8 cellular contexts compared by ENCODE assay signal in the genomic region with DNA sequence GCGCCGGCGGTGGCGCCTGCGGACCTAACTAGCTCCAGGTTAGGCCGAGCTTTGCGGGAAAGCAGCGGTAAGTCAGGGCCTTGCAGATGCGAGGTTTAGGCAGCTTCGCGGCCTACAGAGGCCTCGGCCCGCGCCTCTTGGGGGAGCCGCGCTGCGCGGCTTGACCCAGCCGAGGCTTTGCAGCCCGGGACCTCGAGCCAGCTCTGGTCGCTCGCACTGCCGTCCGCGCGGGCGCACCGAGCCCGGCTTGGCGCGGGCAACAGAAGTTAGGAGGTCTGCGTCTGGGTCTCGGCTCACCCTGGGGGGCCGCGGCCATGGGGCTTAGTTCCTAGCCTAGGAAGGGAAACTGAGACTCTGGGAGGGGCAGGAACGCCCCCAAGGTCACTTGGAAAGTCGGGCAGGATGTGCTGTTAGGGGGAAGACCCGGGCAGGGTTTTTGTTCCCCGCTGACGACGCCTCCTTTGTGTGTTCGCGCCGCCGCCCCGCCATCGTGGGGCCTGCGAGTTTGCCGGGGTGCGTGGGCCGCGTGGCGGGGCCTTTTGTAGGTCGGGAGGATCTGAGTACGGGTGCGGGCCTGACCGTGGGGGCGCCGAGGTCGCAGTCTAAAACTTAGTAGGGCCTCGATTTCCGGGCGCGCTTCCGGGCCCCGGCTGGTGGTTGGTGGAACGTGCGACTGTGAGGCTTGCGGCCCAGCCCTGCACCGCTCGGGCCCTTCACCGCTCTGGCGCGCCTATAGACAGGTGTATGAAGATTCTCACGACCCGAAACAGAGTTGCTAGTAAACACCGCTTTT. TPM values are rescaled to one million over a fixed set of nuclear protein-coding genes. Genes with fewer than 3 reads are reported as not detected.
DNase-seq lines count a peak whose midpoint lies in the region; TF ChIP-seq lines count a peak whose summit lies in the region.

No MANE protein-coding gene starts in this region.

- no peaks in the 10 kb centered on the region for H3K27me3 Mint-ChIP-seq in activated CD4-positive, alpha-beta memory T cell treated with anti-CD3 and anti-CD28 coated beads for 36 hours

- H3K36me3 ChIP-seq in H7 (replicated peaks; ENCODE audit: control insufficient read depth, insufficient read depth, low read length) (peaks cover 13% of the 10 kb centered on the region), muscle layer of colon (ENCODE audit: insufficient read depth, low read length) (peaks cover 12% of the 10 kb centered on the region)
- H3K36me3 ChIP-seq in effector memory CD4-positive, alpha-beta T cell (ENCODE audit: control insufficient read depth, insufficient read depth, low read length), result peaks cover 12% of the 10 kb centered on the region

- H3K27ac Mint-ChIP-seq in activated CD4-positive, alpha-beta memory T cell treated with anti-CD3 and anti-CD28 coated beads for 36 hours, result peak overlapping the region; percentile 98

- peaks cover 34% of the 10 kb centered on the region for H3K4me1 ChIP-seq in effector memory CD4-positive, alpha-beta T cell (ENCODE audit: control insufficient read depth, insufficient read depth, low read length, poor library complexity, severe bottlenecking)
- peaks cover 20% of the 10 kb centered on the region for H3K4me1 ChIP-seq in muscle layer of colon (ENCODE audit: insufficient read depth, low read length)

- H3K27me3 ChIP-seq in H7 (ENCODE audit: control insufficient read depth, insufficient read depth, low read length) (no peaks in the 10 kb centered on the region), muscle layer of colon (ENCODE audit: control insufficient read depth in 1 of 2, insufficient read depth in 2 of 2, low read length in 2 of 2) (no peaks in the 10 kb centered on the region)
- no peaks in the 10 kb centered on the region for H3K27me3 ChIP-seq in effector memory CD4-positive, alpha-beta T cell (replicated peaks; ENCODE audit: control insufficient read depth, insufficient read depth, low read length, poor library complexity, severe bottlenecking)

- CTCF ChIA-PET in activated CD4-positive, alpha-beta memory T cell treated with anti-CD3 and anti-CD28 coated beads for 36 hours (lab: Charles Lee), result interaction anchor here (0.9 to 2.9 kb wide), 10 partner anchors 15 to 249 kb away, joined by 3 to 15 read pairs (median 4); a partner anchor contains a TSS

- no peak for TF ChIP-seq CTCF in GM13977 (IDR thresholded peaks at IDR 0.05; ENCODE audit: extremely low read depth, insufficient read depth, missing control alignments)

- peak; percentile 82 for DNase-seq in GM13977 (ENCODE audit: low spot score)
- peak; percentile 88 for DNase-seq in H7
- DNase-seq in LHCN-M2 (ENCODE audit: low read depth), result peak; percentile 38
- peak; percentile 85 for DNase-seq in activated CD4-positive, alpha-beta memory T cell treated with anti-CD3 and anti-CD28 coated beads for 36 hours
- peak; percentile 66 to 67 (median 66) for DNase-seq in effector memory CD4-positive, alpha-beta T cell
- DNase-seq in stimulated activated CD8-positive, alpha-beta memory T cell treated with anti-CD3 and anti-CD28 coated beads, Interleukin-7, amount 100 ng/mL, for 4 hours (ENCODE audit: low read depth in 2 of 2), result peak; percentile 54 to 73
- DNase-seq in cerebellar cortex (ENCODE audit: low spot score), result no peak

- H3K36me3 Mint-ChIP-seq in activated CD4-positive, alpha-beta memory T cell treated with anti-CD3 and anti-CD28 coated beads for 36 hours, result peaks cover 48% of the 10 kb centered on the region

- peak overlapping the region; percentile 97 for H3K4me3 Mint-ChIP-seq in activated CD4-positive, alpha-beta memory T cell treated with anti-CD3 and anti-CD28 coated beads for 36 hours

- H3K4me3 ChIP-seq in H7 (ENCODE audit: insufficient read depth, low read depth, low read length) (peak overlapping the region; percentile 100), muscle layer of colon (ENCODE audit: low read depth in 1 of 2, low read length in 2 of 2) (peak overlapping the region; percentile 93 to 94)
- peak overlapping the region; percentile 89 for H3K4me3 ChIP-seq in effector memory CD4-positive, alpha-beta T cell (ENCODE audit: insufficient read depth, low read depth, low read length, poor library complexity, severe bottlenecking)

- intact Hi-C loops in activated CD4-positive, alpha-beta memory T cell treated with anti-CD3 and anti-CD28 coated beads for 36 hours (cut with micrococcal nuclease), result loop anchor here (1.0 to 5.0 kb wide), 8 partner anchors 13 to 493 kb away; a partner anchor contains a TSS

- POLR2A ChIA-PET in activated CD4-positive, alpha-beta memory T cell treated with anti-CD3 and anti-CD28 coated beads for 36 hours (lab: Charles Lee), result interaction anchor here (0.7 to 3.3 kb wide), 15 partner anchors 9 to 466 kb away, joined by 3 to 40 read pairs (median 5); a partner anchor contains a TSS

- H3K9me3 Mint-ChIP-seq in activated CD4-positive, alpha-beta memory T cell treated with anti-CD3 and anti-CD28 coated beads for 36 hours, result no peaks in the 10 kb centered on the region

- H3K27ac ChIP-seq in effector memory CD4-positive, alpha-beta T cell (ENCODE audit: insufficient read depth, low read length, poor library complexity, severe bottlenecking), result peak overlapping the region; percentile 98
- peak overlapping the region; percentile 89 for H3K27ac ChIP-seq in muscle layer of colon (ENCODE audit: low read depth, low read length)

- peak overlapping the region; percentile 81 for H3K9ac ChIP-seq in muscle layer of colon (ENCODE audit: low read length)

- in situ Hi-C loops in GM13977 (cut with MboI; ENCODE audit: low pct_unique_long_range_greater_than_20kb, low sequenced_read_pairs, unreplicated experiment), result no loop called here

- no peaks in the 10 kb centered on the region for H3K9me3 ChIP-seq in effector memory CD4-positive, alpha-beta T cell (ENCODE audit: control insufficient read depth, low read length)
- no peaks in the 10 kb centered on the region for H3K9me3 ChIP-seq in muscle layer of colon (ENCODE audit: low read length)

- peaks cover 46% of the 10 kb centered on the region for H3K4me1 Mint-ChIP-seq in activated CD4-positive, alpha-beta memory T cell treated with anti-CD3 and anti-CD28 coated beads for 36 hours (ENCODE audit: low read depth)

RNA-seq across cellular contexts. Expression of a gene that starts 0.5 kb away (rescaled TPM):
- 79.6 and 82.8 TPM in 2 replicates for total RNA-seq in H7 (2014; rRNA removed; shearing (Covaris generic))
- total RNA-seq in LHCN-M2 (2014; rRNA removed), result 72.6 and 76.3 TPM in 2 replicates
- 38.2 TPM for polyA plus RNA-seq in LHCN-M2 (2012)
- total RNA-seq in activated CD4-positive, alpha-beta memory T cell treated with anti-CD3 and anti-CD28 coated beads for 36 hours, result 10 to 100 TPM; 84.6 to 90.3 TPM

RNA-seq across cellular contexts. Expression of a gene that starts 50.6 kb away (rescaled TPM):
- not detected in 2 replicates for total RNA-seq in H7 (2014; rRNA removed; shearing (Covaris generic))
- total RNA-seq in LHCN-M2 (2014; rRNA removed), result not detected in 2 replicates
- polyA plus RNA-seq in LHCN-M2 (2012), result not detected
- total RNA-seq in activated CD4-positive, alpha-beta memory T cell treated with anti-CD3 and anti-CD28 coated beads for 36 hours, result not detected

RNA-seq across cellular contexts. Expression of a gene that starts 50.9 kb away (rescaled TPM):
- 2.1 and 5.7 TPM in 2 replicates for total RNA-seq in H7 (2014; rRNA removed; shearing (Covaris generic))
- total RNA-seq in LHCN-M2 (2014; rRNA removed), result 2.1 and 2.6 TPM in 2 replicates
- polyA plus RNA-seq in LHCN-M2 (2012), result 0.60 TPM
- total RNA-seq in activated CD4-positive, alpha-beta memory T cell treated with anti-CD3 and anti-CD28 coated beads for 36 hours, result 10 to 100 TPM; 19.7 to 20.0 TPM
